In genomic region chr10:77702166-77702565, GRCh38 we compare ENCODE assay signal across 13 cellular contexts.
DNase-seq lines count a peak whose midpoint lies in the region; ATAC-seq and TF ChIP-seq lines count a peak whose summit lies in the region.
"Had no signal": no experiment of that assay in that cellular context is flagged by ENCODE, and none has a peak within 500 bp of the region (broad histone marks: within the 10 kb centered on the region; RNA-seq: fewer than 3 reads in every experiment).

No MANE protein-coding gene starts in this region.

- no peaks in the 10 kb centered on the region for H3K36me3 ChIP-seq in ACC112 (ENCODE audit: insufficient read depth, low read length)
- H3K36me3 ChIP-seq in HEK293 (ENCODE audit: control insufficient read depth in 2 of 2, insufficient read depth in 1 of 2, low read length in 2 of 2) = no peaks in the 10 kb centered on the region; a peak in 1 of 3 replicates
- H3K36me3 ChIP-seq in RWPE2 (ENCODE audit: low read depth) = no peaks in the 10 kb centered on the region
- no peaks in the 10 kb centered on the region for H3K36me3 ChIP-seq in WERI-Rb-1

- H3K9me3 Mint-ChIP-seq in effector memory CD8-positive, alpha-beta T cell = no peaks in the 10 kb centered on the region
- H3K9me3 Mint-ChIP-seq: activated naive CD8-positive, alpha-beta T cell treated with anti-CD3 and anti-CD28 coated beads, Interleukin-2, amount 10 ng/mL, durations not matched to agents 7 days and 5 days had no signal

- H3K36me3 Mint-ChIP-seq in effector memory CD8-positive, alpha-beta T cell (ENCODE audit: insufficient read depth) = peaks cover 3% of the 10 kb centered on the region
- H3K36me3 Mint-ChIP-seq: activated naive CD8-positive, alpha-beta T cell treated with anti-CD3 and anti-CD28 coated beads, Interleukin-2, amount 10 ng/mL, durations not matched to agents 7 days and 5 days had no signal

- POLR2A ChIA-PET in HEK293 (lab: Yijun Ruan, JAX) = no interaction called here

- H3K9me3 ChIP-seq in HEK293 (ENCODE audit: control insufficient read depth, insufficient read depth, low read depth, low read length) (no peaks in the 10 kb centered on the region), RWPE2 (ENCODE audit: severe bottlenecking) (no peaks in the 10 kb centered on the region), WERI-Rb-1 (ENCODE audit: severe bottlenecking) (no peaks in the 10 kb centered on the region)

- peak overlapping the region; percentile 17; the same call in 1 of the 2 replicates for H3K27ac ChIP-seq in ACC112 (ENCODE audit: low read depth, low read length)
- no peak overlapping the region for H3K27ac ChIP-seq in HEK293 (ENCODE audit: extremely low read depth, low read depth, low read length)
- no peak overlapping the region for H3K27ac ChIP-seq in RWPE2 (ENCODE audit: poor library complexity, severe bottlenecking)
- no peak overlapping the region for H3K27ac ChIP-seq in WERI-Rb-1

- no peaks in the 10 kb centered on the region for H3K79me2 ChIP-seq in ACC112 (ENCODE audit: control insufficient read depth, insufficient read depth, low read length, unreplicated experiment)

- H3K27me3 Mint-ChIP-seq in effector memory CD8-positive, alpha-beta T cell = peaks cover 10 to 31% of the 10 kb centered on the region in 2 donors

- H2AFZ ChIP-seq in ACC112 (ENCODE audit: low read length, unreplicated experiment) = peak overlapping the region; percentile 36

- no peak for TF ChIP-seq CTCF in HEK293 (tag by site-specific recombination; IDR thresholded peaks at IDR 0.05)
- no peak for TF ChIP-seq CTCF in RWPE2 (IDR thresholded peaks at IDR 0.05; ENCODE audit: poor library complexity, severe bottlenecking)
- TF ChIP-seq CTCF in fibroblast of villous mesenchyme (IDR thresholded peaks at IDR 0.05; ENCODE audit: insufficient read depth, low read depth, low read length) = no peak
- no peak for TF ChIP-seq CTCF in WERI-Rb-1 (IDR thresholded peaks at IDR 0.05; ENCODE audit: low read depth, low read length)

- H3K27me3 ChIP-seq in ACC112 (ENCODE audit: insufficient read depth, low read length) (no peaks in the 10 kb centered on the region), RWPE2 (ENCODE audit: insufficient read depth, poor library complexity, severe bottlenecking) (no peaks in the 10 kb centered on the region), WERI-Rb-1 (ENCODE audit: insufficient read depth, low read depth, severe bottlenecking) (no peaks in the 10 kb centered on the region)

- H3K4me3 Mint-ChIP-seq in effector memory CD8-positive, alpha-beta T cell = no peak overlapping the region
- H3K4me3 Mint-ChIP-seq: activated naive CD8-positive, alpha-beta T cell treated with anti-CD3 and anti-CD28 coated beads, Interleukin-2, amount 10 ng/mL, durations not matched to agents 7 days and 5 days had no signal

- H3K27ac Mint-ChIP-seq in effector memory CD8-positive, alpha-beta T cell = no peak overlapping the region
- H3K27ac Mint-ChIP-seq: activated naive CD8-positive, alpha-beta T cell treated with anti-CD3 and anti-CD28 coated beads, Interleukin-2, amount 10 ng/mL, durations not matched to agents 7 days and 5 days had no signal

- CTCF ChIA-PET in HEK293 (lab: Yijun Ruan, JAX) = interaction anchor here (0.6 to 5.5 kb wide), 4 partner anchors 10 to 451 kb away, joined by 3 to 50 read pairs (median 4); no protein-coding TSS in a partner anchor

- peaks cover 27% of the 10 kb centered on the region for H3K4me1 ChIP-seq in ACC112 (ENCODE audit: control insufficient read depth, insufficient read depth, low read length, unreplicated experiment)
- no peaks in the 10 kb centered on the region for H3K4me1 ChIP-seq in HEK293 (ENCODE audit: control insufficient read depth, insufficient read depth, low read length)
- H3K4me1 ChIP-seq in RWPE2 (ENCODE audit: insufficient read depth, poor library complexity, severe bottlenecking) = peaks cover 10% of the 10 kb centered on the region

- DNase-seq in RWPE2 (ENCODE audit: low spot score) (no peak), fibroblast of villous mesenchyme (ENCODE audit: low read depth) (peak; percentile 68), WERI-Rb-1 (no peak), 8988T (no peak)
- no peak for DNase-seq in effector memory CD8-positive, alpha-beta T cell
- DNase-seq: activated naive CD8-positive, alpha-beta T cell treated with anti-CD3 and anti-CD28 coated beads, Interleukin-2, amount 10 ng/mL, durations not matched to agents 7 days and 5 days; C1 segment of cervical spinal cord; NCI-H187; SHP77 treated with DMSO at 0.1 percent for 48 hours had no signal

- H3K4me3 ChIP-seq in ACC112 (ENCODE audit: low read depth, low read length) (no peak overlapping the region), HEK293 (ENCODE audit: low read depth, low read length) (no peak overlapping the region), RWPE2 (ENCODE audit: severe bottlenecking) (no peak overlapping the region), fibroblast of villous mesenchyme (ENCODE audit: low read depth, low read length) (no peak overlapping the region), WERI-Rb-1 (ENCODE audit: low read depth, low read length) (no peak overlapping the region)
- H3K4me3 ChIP-seq: lung had no signal

- no peaks in the 10 kb centered on the region for H3K4me1 Mint-ChIP-seq in effector memory CD8-positive, alpha-beta T cell (ENCODE audit: low read depth in 2 of 2)
- H3K4me1 Mint-ChIP-seq: activated naive CD8-positive, alpha-beta T cell treated with anti-CD3 and anti-CD28 coated beads, Interleukin-2, amount 10 ng/mL, durations not matched to agents 7 days and 5 days had no signal

- ATAC-seq in RWPE2 (ENCODE audit: low read depth) = peak; percentile 93
- ATAC-seq in GM19467 (IDR thresholded peaks at IDR 0.05; ENCODE audit: unreplicated experiment) = no peak
- ATAC-seq in effector memory CD8-positive, alpha-beta T cell (replicated peaks) = no peak

TF ChIP-seq in HEK293, 187 proteins besides CTCF, POLR2A, EP300 and RAD21:
- no peak for TF ChIP-seq ZSCAN30 (tag by site-specific recombination; IDR thresholded peaks at IDR 0.05)
- peak; percentile 81 for TF ChIP-seq PRDM6 (tag by site-specific recombination; IDR thresholded peaks at IDR 0.05)
- no peak for TF ChIP-seq ZNF157 (tag by site-specific recombination; IDR thresholded peaks at IDR 0.05)
- TF ChIP-seq ZNF114 (tag by site-specific recombination; IDR thresholded peaks at IDR 0.05) = no peak
- peak; percentile 40; the same call in 1 of the 2 replicates for TF ChIP-seq ZBTB48 (tag by site-specific recombination; IDR thresholded peaks at IDR 0.05)
- peak; percentile 34 for TF ChIP-seq ZIC2 (tag by site-specific recombination; IDR thresholded peaks at IDR 0.05)
- TF ChIP-seq, protein P1, sequence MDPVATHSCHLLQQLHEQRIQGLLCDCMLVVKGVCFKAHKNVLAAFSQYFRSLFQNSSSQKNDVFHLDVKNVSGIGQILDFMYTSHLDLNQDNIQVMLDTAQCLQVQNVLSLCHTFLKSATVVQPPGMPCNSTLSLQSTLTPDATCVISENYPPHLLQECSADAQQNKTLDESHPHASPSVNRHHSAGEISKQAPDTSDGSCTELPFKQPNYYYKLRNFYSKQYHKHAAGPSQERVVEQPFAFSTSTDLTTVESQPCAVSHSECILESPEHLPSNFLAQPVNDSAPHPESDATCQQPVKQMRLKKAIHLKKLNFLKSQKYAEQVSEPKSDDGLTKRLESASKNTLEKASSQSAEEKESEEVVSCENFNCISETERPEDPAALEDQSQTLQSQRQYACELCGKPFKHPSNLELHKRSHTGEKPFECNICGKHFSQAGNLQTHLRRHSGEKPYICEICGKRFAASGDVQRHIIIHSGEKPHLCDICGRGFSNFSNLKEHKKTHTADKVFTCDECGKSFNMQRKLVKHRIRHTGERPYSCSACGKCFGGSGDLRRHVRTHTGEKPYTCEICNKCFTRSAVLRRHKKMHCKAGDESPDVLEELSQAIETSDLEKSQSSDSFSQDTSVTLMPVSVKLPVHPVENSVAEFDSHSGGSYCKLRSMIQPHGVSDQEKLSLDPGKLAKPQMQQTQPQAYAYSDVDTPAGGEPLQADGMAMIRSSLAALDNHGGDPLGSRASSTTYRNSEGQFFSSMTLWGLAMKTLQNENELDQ (tag by site-specific recombination; IDR thresholded peaks at IDR 0.05; ENCODE audit: low read depth) = no peak
- TF ChIP-seq PRDM4 (tag by site-specific recombination; IDR thresholded peaks at IDR 0.05) = peak; percentile 75
- TF ChIP-seq ZBTB17 (tag by site-specific recombination; IDR thresholded peaks at IDR 0.05) = peak; percentile 55; the same call in 1 of the 2 replicates
TF ChIP-seq in HEK293: peak in this region for 5.
